Comparison of ENCODE assay signal across 9 cellular contexts in genomic region chr3:142850395-142851023, GRCh38. TPM values are rescaled to one million over a fixed set of nuclear protein-coding genes. Genes with fewer than 3 reads are reported as not detected.
DNase-seq lines count a peak whose midpoint lies in the region; ATAC-seq and TF ChIP-seq lines count a peak whose summit lies in the region.
"Had no signal": no experiment of that assay in that cellular context is flagged by ENCODE, and none has a peak within 500 bp of the region (broad histone marks: within the 10 kb centered on the region; RNA-seq: fewer than 3 reads in every experiment).

No MANE protein-coding gene starts in this region.

- intact Hi-C loops in activated CD8-positive, alpha-beta T cell treated with anti-CD3 and anti-CD28 coated beads for 36 hours (cut with micrococcal nuclease), result no loop called here
- intact Hi-C loops in spleen (cut with DNase I; ENCODE audit: low total_unique reads), result no loop called here

- no peak for TF ChIP-seq POLR2A in spleen (IDR thresholded peaks at IDR 0.05)

- no peak overlapping the region for H3K4me3 Mint-ChIP-seq in activated CD8-positive, alpha-beta T cell treated with anti-CD3 and anti-CD28 coated beads for 36 hours
- H3K4me3 Mint-ChIP-seq in activated CD8-positive, alpha-beta T cell treated with anti-CD3 and anti-CD28 coated beads, Interleukin-2, amount 10 ng/mL, durations not matched to agents 7 days and 5 days, result no peak overlapping the region
- H3K4me3 Mint-ChIP-seq: naive thymus-derived CD8-positive, alpha-beta T cell had no signal

- no peaks in the 10 kb centered on the region for H3K27me3 ChIP-seq in fibroblast of lung (ENCODE audit: control insufficient read depth, insufficient read depth, low read length)
- peaks cover 0 to 7% (median 0%) of the 10 kb centered on the region in 7 donors for H3K27me3 ChIP-seq in spleen (replicated peaks in 1 of 7)

- ATAC-seq in activated CD8-positive, alpha-beta T cell treated with anti-CD3 and anti-CD28 coated beads for 36 hours, result peak; percentile 72
- ATAC-seq in activated CD8-positive, alpha-beta T cell treated with anti-CD3 and anti-CD28 coated beads, Interleukin-2, amount 10 ng/mL, durations not matched to agents 7 days and 5 days, result no peak
- ATAC-seq in HG03520 (IDR thresholded peaks at IDR 0.05; ENCODE audit: unreplicated experiment), result no peak
- no peak for ATAC-seq in GM18517 (IDR thresholded peaks at IDR 0.05; ENCODE audit: unreplicated experiment)
- ATAC-seq: naive thymus-derived CD8-positive, alpha-beta T cell had no signal

- H3K9ac ChIP-seq in fibroblast of lung (ENCODE audit: insufficient read depth, low read length), result no peak overlapping the region

- no peaks in the 10 kb centered on the region for H3K9me3 Mint-ChIP-seq in activated CD8-positive, alpha-beta T cell treated with anti-CD3 and anti-CD28 coated beads for 36 hours
- H3K9me3 Mint-ChIP-seq in activated CD8-positive, alpha-beta T cell treated with anti-CD3 and anti-CD28 coated beads, Interleukin-2, amount 10 ng/mL, durations not matched to agents 7 days and 5 days (ENCODE audit: insufficient read depth), result no peaks in the 10 kb centered on the region
- H3K9me3 Mint-ChIP-seq: naive thymus-derived CD8-positive, alpha-beta T cell had no signal

- H3K4me2 ChIP-seq in fibroblast of lung (ENCODE audit: extremely low read depth, insufficient read depth, low read length), result no peak overlapping the region

- DNase-seq in activated CD8-positive, alpha-beta T cell treated with anti-CD3 and anti-CD28 coated beads for 36 hours, result peak; percentile 21
- DNase-seq in activated CD8-positive, alpha-beta T cell treated with anti-CD3 and anti-CD28 coated beads, Interleukin-2, amount 10 ng/mL, durations not matched to agents 7 days and 5 days, result no peak
- DNase-seq in NOMO-1 treated with DMSO at 0.1 percent for 48 hours (lab: John Stamatoyannopoulos, UW; ENCODE audit: unreplicated experiment) (peak; percentile 98), fibroblast of lung (ENCODE audit: low read depth in 2 of 2) (peak; percentile 91 to 97), spleen (no peak), hippocampal formation (lab: John Stamatoyannopoulos, UW) (no peak)
- DNase-seq: naive thymus-derived CD8-positive, alpha-beta T cell had no signal

- no peaks in the 10 kb centered on the region for H4K20me1 ChIP-seq in fibroblast of lung (ENCODE audit: control insufficient read depth, extremely low read depth, insufficient read depth, low read length)

- no peak overlapping the region for H3K27ac Mint-ChIP-seq in activated CD8-positive, alpha-beta T cell treated with anti-CD3 and anti-CD28 coated beads for 36 hours
- no peak overlapping the region for H3K27ac Mint-ChIP-seq in activated CD8-positive, alpha-beta T cell treated with anti-CD3 and anti-CD28 coated beads, Interleukin-2, amount 10 ng/mL, durations not matched to agents 7 days and 5 days
- H3K27ac Mint-ChIP-seq: naive thymus-derived CD8-positive, alpha-beta T cell had no signal

- no peak for TF ChIP-seq CTCF in activated CD8-positive, alpha-beta T cell treated with anti-CD3 and anti-CD28 coated beads for 36 hours (IDR thresholded peaks at IDR 0.05)
- TF ChIP-seq CTCF in fibroblast of lung (conservative IDR thresholded peaks at IDR 0.05 in 1 of 2, IDR thresholded peaks at IDR 0.05 in 1 of 2; ENCODE audit: low read depth in 1 of 2, low read length in 2 of 2), result no peak
- TF ChIP-seq CTCF in spleen (IDR thresholded peaks at IDR 0.05 in 8 of 11, conservative IDR thresholded peaks at IDR 0.05 in 3 of 11), result no peak

- CTCF ChIA-PET in activated CD8-positive, alpha-beta T cell treated with anti-CD3 and anti-CD28 coated beads for 36 hours (lab: Charles Lee), result interaction anchor here (0.9 to 1.4 kb wide), 2 partner anchors 21 to 22 kb away, joined by 3 to 6 read pairs; no protein-coding TSS in a partner anchor
- CTCF ChIA-PET in activated CD8-positive, alpha-beta T cell treated with anti-CD3 and anti-CD28 coated beads, Interleukin-2, amount 10 ng/mL, durations not matched to agents 7 days and 5 days (lab: Charles Lee), result interaction anchor here (0.6 to 1.2 kb wide), 2 partner anchors 22 to 53 kb away, joined by 3 read pairs; no protein-coding TSS in a partner anchor

- POLR2A ChIA-PET in activated CD8-positive, alpha-beta T cell treated with anti-CD3 and anti-CD28 coated beads for 36 hours (lab: Charles Lee), result no interaction called here
- POLR2A ChIA-PET in activated CD8-positive, alpha-beta T cell treated with anti-CD3 and anti-CD28 coated beads, Interleukin-2, amount 10 ng/mL, durations not matched to agents 7 days and 5 days (lab: Charles Lee), result no interaction called here

- H3K4me3 ChIP-seq in fibroblast of lung (replicated peaks in 1 of 4; ENCODE audit: control extremely low read depth in 1 of 4, insufficient read depth in 1 of 4, low read depth in 3 of 4, low read length in 4 of 4), result no peak overlapping the region
- H3K4me3 ChIP-seq in spleen, result no peak overlapping the region

- H3K79me2 ChIP-seq in fibroblast of lung (ENCODE audit: control insufficient read depth, insufficient read depth, low read length), result no peaks in the 10 kb centered on the region

- H2AFZ ChIP-seq in fibroblast of lung (ENCODE audit: low read length), result no peak overlapping the region

- H3K36me3 ChIP-seq in fibroblast of lung (ENCODE audit: control insufficient read depth, insufficient read depth, low read length), result no peaks in the 10 kb centered on the region
- no peaks in the 10 kb centered on the region for H3K36me3 ChIP-seq in spleen

- peaks cover 7% of the 10 kb centered on the region for H3K27me3 Mint-ChIP-seq in activated CD8-positive, alpha-beta T cell treated with anti-CD3 and anti-CD28 coated beads for 36 hours
- H3K27me3 Mint-ChIP-seq in activated CD8-positive, alpha-beta T cell treated with anti-CD3 and anti-CD28 coated beads, Interleukin-2, amount 10 ng/mL, durations not matched to agents 7 days and 5 days (ENCODE audit: low read depth), result no peaks in the 10 kb centered on the region

- H3K9me3 ChIP-seq in fibroblast of lung (ENCODE audit: control insufficient read depth, insufficient read depth, low read depth, low read length), result no peaks in the 10 kb centered on the region
- H3K9me3 ChIP-seq in spleen, result no peaks in the 10 kb centered on the region

- H3K27ac ChIP-seq in fibroblast of lung (ENCODE audit: insufficient read depth, low read length) (no peak overlapping the region), spleen (peak overlapping the region in 6 of 8 donors; percentile 41 to 78 (median 64))

- 24 to 68% (median 36%) methylated on average over 2 of the region's 2 CpGs for WGBS in spleen, 5 donors

- H3K4me1 ChIP-seq in fibroblast of lung (ENCODE audit: control insufficient read depth, extremely low read depth, insufficient read depth, low read length) (no peaks in the 10 kb centered on the region), spleen (peaks cover 0 to 24% (median 4%) of the 10 kb centered on the region in 6 donors)

- no peaks in the 10 kb centered on the region for H3K4me1 Mint-ChIP-seq in activated CD8-positive, alpha-beta T cell treated with anti-CD3 and anti-CD28 coated beads for 36 hours (ENCODE audit: low read depth)
- H3K4me1 Mint-ChIP-seq in activated CD8-positive, alpha-beta T cell treated with anti-CD3 and anti-CD28 coated beads, Interleukin-2, amount 10 ng/mL, durations not matched to agents 7 days and 5 days (ENCODE audit: low read depth), result no peaks in the 10 kb centered on the region
- H3K4me1 Mint-ChIP-seq: naive thymus-derived CD8-positive, alpha-beta T cell had no signal

- no peaks in the 10 kb centered on the region for H3K36me3 Mint-ChIP-seq in activated CD8-positive, alpha-beta T cell treated with anti-CD3 and anti-CD28 coated beads for 36 hours (ENCODE audit: low read depth)
- no peaks in the 10 kb centered on the region for H3K36me3 Mint-ChIP-seq in activated CD8-positive, alpha-beta T cell treated with anti-CD3 and anti-CD28 coated beads, Interleukin-2, amount 10 ng/mL, durations not matched to agents 7 days and 5 days (ENCODE audit: low read depth)
- H3K36me3 Mint-ChIP-seq: naive thymus-derived CD8-positive, alpha-beta T cell had no signal

RNA-seq across cellular contexts. Expression of gene PCOLCE2, which starts 38.4 kb away (rescaled TPM):
- 1 to 10 TPM; 1.1 TPM for total RNA-seq in activated CD8-positive, alpha-beta T cell treated with anti-CD3 and anti-CD28 coated beads for 36 hours
- total RNA-seq in activated CD8-positive, alpha-beta T cell treated with anti-CD3 and anti-CD28 coated beads, Interleukin-2, amount 10 ng/mL, durations not matched to agents 7 days and 5 days, result not detected
- 6.7 and 26.3 TPM in 2 replicates for total RNA-seq in fibroblast of lung
- 4.8 and 16.1 TPM in 2 replicates for polyA plus RNA-seq in fibroblast of lung
- 4.1 and 13.3 TPM in 2 replicates for polyA plus RNA-seq in fibroblast of lung (2012)
- 12.6 TPM in 1 of 2 replicates, not detected in the other for polyA minus RNA-seq in fibroblast of lung (ENCODE audit: low replicate concordance)
- 1 to 10 TPM; 1.8 to 8.4 (median 4.9) TPM for total RNA-seq in spleen
- polyA plus RNA-seq in spleen, result 10 to 100 TPM in 1 of 3 donors, 1 to 10 TPM in 2; 8.9 to 18.2 (median 9.1) TPM
- total RNA-seq: naive thymus-derived CD8-positive, alpha-beta T cell had no signal
- polyA plus RNA-seq: naive thymus-derived CD8-positive, alpha-beta T cell had no signal

Comparison
In these comparisons a context has a peak if more than half of its experiments do, and no peak if none do; other contexts are left out.
1. DNase-seq: peak in activated CD8-positive, alpha-beta T cell treated with anti-CD3 and anti-CD28 coated beads for 36 hours (single experiment), NOMO-1 treated with DMSO at 0.1 percent for 48 hours (single experiment) and fibroblast of lung (2 of 2); none in activated CD8-positive, alpha-beta T cell treated with anti-CD3 and anti-CD28 coated beads, Interleukin-2, amount 10 ng/mL, durations not matched to agents 7 days and 5 days (single experiment), spleen (single experiment) and hippocampal formation (0 of 2).